In the genomic region with DNA sequence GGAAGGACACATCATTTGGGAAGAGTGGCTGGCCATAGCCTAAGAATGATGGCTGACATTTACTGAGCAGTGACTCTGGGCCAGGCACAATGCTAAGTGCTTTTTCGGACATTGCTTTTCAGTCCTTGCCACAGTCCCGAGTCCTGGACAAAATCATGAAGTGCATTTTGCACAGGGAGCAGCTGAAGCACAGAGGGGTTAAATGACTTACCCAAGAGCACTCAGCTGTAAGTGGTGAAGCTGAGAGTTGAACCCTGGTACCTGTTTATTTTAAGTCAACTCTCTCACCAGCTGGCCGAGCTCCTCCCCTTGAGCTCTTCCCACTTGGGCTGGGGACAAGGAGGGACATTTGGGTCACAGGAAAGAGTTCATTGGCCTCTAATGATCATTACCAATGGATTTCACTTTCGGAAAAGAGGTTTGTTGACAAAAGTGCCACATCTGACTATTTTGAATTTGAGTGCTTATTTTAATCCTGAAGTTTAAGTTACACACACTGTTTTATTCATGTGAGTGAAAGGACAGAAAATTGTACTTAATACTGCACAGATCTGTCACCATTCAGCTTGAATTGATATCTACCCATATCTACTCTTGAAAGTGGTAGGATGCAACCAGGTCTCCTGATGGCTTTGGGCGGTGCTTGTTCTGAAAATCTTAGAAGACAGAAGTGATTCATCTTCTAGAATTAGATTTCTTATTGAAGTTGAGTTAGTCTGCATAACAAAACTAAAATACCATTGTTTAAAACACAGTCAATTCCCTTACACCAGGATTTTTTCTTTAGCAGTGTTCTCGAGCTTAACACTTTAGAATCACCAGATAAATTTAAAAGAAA, we compare ENCODE assay signal across 14 cellular contexts.
A peak's percentile ranks its signal among the peaks of the same experiment; 100 is the strongest.
DNase-seq lines count a peak whose midpoint lies in the region; ATAC-seq and TF ChIP-seq lines count a peak whose summit lies in the region.
"Had no signal": no experiment of that assay in that cellular context is flagged by ENCODE, and none has a peak within 500 bp of the region (broad histone marks: within the 10 kb centered on the region; RNA-seq: fewer than 3 reads in every experiment).

No MANE protein-coding gene starts in this region.

- H4K20me1 ChIP-seq in PC-3 (ENCODE audit: low read length), result no peaks in the 10 kb centered on the region

- CTCF ChIA-PET in PC-3 (lab: Charles Lee), result no interaction called here
- CTCF ChIA-PET in activated CD4-positive, alpha-beta memory T cell treated with anti-CD3 and anti-CD28 coated beads for 36 hours (lab: Charles Lee), result no interaction called here

- H3K79me2 ChIP-seq in PC-3 (ENCODE audit: low read length), result no peaks in the 10 kb centered on the region

- no peaks in the 10 kb centered on the region for H3K4me1 Mint-ChIP-seq in activated CD4-positive, alpha-beta memory T cell treated with anti-CD3 and anti-CD28 coated beads for 36 hours (ENCODE audit: low read depth)

- no peak for TF ChIP-seq CTCF in PC-3 (conservative IDR thresholded peaks at IDR 0.05; ENCODE audit: low read depth, low read length)
- TF ChIP-seq CTCF in coronary artery (IDR thresholded peaks at IDR 0.05), result no peak
- no peak for TF ChIP-seq CTCF in testis (IDR thresholded peaks at IDR 0.05)

- no peaks in the 10 kb centered on the region for H3K9me2 ChIP-seq in PC-3 (replicated peaks; ENCODE audit: low read length)

- no peak overlapping the region for H3K27ac Mint-ChIP-seq in activated CD4-positive, alpha-beta memory T cell treated with anti-CD3 and anti-CD28 coated beads for 36 hours
- H3K27ac Mint-ChIP-seq: activated naive CD8-positive, alpha-beta T cell; CD8-positive, alpha-beta memory T cell had no signal

- BruUV-seq in PC-3 (replicated peaks; lab: Mats Ljungman, UMichigan), result no TSS peak

- H3K27me3 ChIP-seq in PC-3 (ENCODE audit: low read length), result no peaks in the 10 kb centered on the region
- no peaks in the 10 kb centered on the region for H3K27me3 ChIP-seq in mucosa of stomach (ENCODE audit: control insufficient read depth, insufficient read depth, low read length)
- H3K27me3 ChIP-seq in testis, result no peaks in the 10 kb centered on the region
- H3K27me3 ChIP-seq in MG63, result no peaks in the 10 kb centered on the region

- ATAC-seq in PC-3 (no peak), HG02623 (IDR thresholded peaks at IDR 0.05; ENCODE audit: unreplicated experiment) (no peak)

- H3K27me3 Mint-ChIP-seq in activated CD4-positive, alpha-beta memory T cell treated with anti-CD3 and anti-CD28 coated beads for 36 hours, result peaks cover 7% of the 10 kb centered on the region
- H3K27me3 Mint-ChIP-seq: activated naive CD8-positive, alpha-beta T cell had no signal

- H3K9me3 ChIP-seq in PC-3 (ENCODE audit: low read length) (no peaks in the 10 kb centered on the region), mucosa of stomach (ENCODE audit: control insufficient read depth, low read length) (no peaks in the 10 kb centered on the region), testis (no peaks in the 10 kb centered on the region), MG63 (no peaks in the 10 kb centered on the region)

- peaks cover 4% of the 10 kb centered on the region for H3K9me3 Mint-ChIP-seq in activated CD4-positive, alpha-beta memory T cell treated with anti-CD3 and anti-CD28 coated beads for 36 hours

- H3K4me3 Mint-ChIP-seq in activated CD4-positive, alpha-beta memory T cell treated with anti-CD3 and anti-CD28 coated beads for 36 hours, result no peak overlapping the region
- H3K4me3 Mint-ChIP-seq: activated naive CD8-positive, alpha-beta T cell; CD8-positive, alpha-beta memory T cell had no signal

- peak overlapping the region; percentile 86 for H2AFZ ChIP-seq in PC-3 (ENCODE audit: low read length)

- H3F3A ChIP-seq in PC-3 (ENCODE audit: low read length, unreplicated experiment), result no peaks in the 10 kb centered on the region

- H3K27ac ChIP-seq in PC-3 (ENCODE audit: low read length), result no peak overlapping the region
- H3K27ac ChIP-seq in coronary artery, result peak overlapping the region; percentile 65 to 66
- H3K27ac ChIP-seq in testis, result peak overlapping the region; percentile 61 to 74

- no peaks in the 10 kb centered on the region for H3K36me3 Mint-ChIP-seq in activated CD4-positive, alpha-beta memory T cell treated with anti-CD3 and anti-CD28 coated beads for 36 hours
- H3K36me3 Mint-ChIP-seq: activated naive CD8-positive, alpha-beta T cell; CD8-positive, alpha-beta memory T cell had no signal

- H3K4me1 ChIP-seq in PC-3 (ENCODE audit: insufficient read depth, low read length) (peaks cover 24% of the 10 kb centered on the region), mucosa of stomach (ENCODE audit: control insufficient read depth, insufficient read depth, low read length) (peaks cover 47% of the 10 kb centered on the region), testis (peaks cover 21% of the 10 kb centered on the region)

- H3K4me3 ChIP-seq in PC-3 (ENCODE audit: low read length) (peak overlapping the region; percentile 60), coronary artery (peak overlapping the region; percentile 55), mucosa of stomach (ENCODE audit: low read length) (no peak overlapping the region), testis (no peak overlapping the region), MG63 (no peak overlapping the region)

- no peak for DNase-seq in PC-3
- no peak for DNase-seq in coronary artery (ENCODE audit: low spot score)
- DNase-seq in testis, result no peak
- DNase-seq in activated CD4-positive, alpha-beta memory T cell treated with anti-CD3 and anti-CD28 coated beads for 36 hours, result no peak
- DNase-seq in GM03348 (ENCODE audit: low spot score), result no peak
- DNase-seq in MG63, result no peak
- DNase-seq: activated CD4-positive, CD25-positive, alpha-beta regulatory T cell; activated T-cell treated with anti-CD3 and anti-CD28 coated beads for 4 hours; CD8-positive, alpha-beta memory T cell; NCI-H226; stimulated activated CD4-positive, alpha-beta T cell treated with anti-CD3 and anti-CD28 coated beads, Interleukin-2, amount 100 ng/mL, for 24 hours had no signal

- TF ChIP-seq POLR2A in testis (IDR thresholded peaks at IDR 0.05), result no peak

- H3K36me3 ChIP-seq in PC-3 (ENCODE audit: low read depth, low read length) (no peaks in the 10 kb centered on the region), mucosa of stomach (ENCODE audit: control insufficient read depth, insufficient read depth, low read length) (no peaks in the 10 kb centered on the region), testis (ENCODE audit: low read depth, missing control alignments) (no peaks in the 10 kb centered on the region), MG63 (no peaks in the 10 kb centered on the region)

- intact Hi-C loops in PC-3 (cut with micrococcal nuclease) (no loop called here), testis (cut with DNase I; ENCODE audit: low total_unique reads) (no loop called here)
- intact Hi-C loops in activated CD4-positive, alpha-beta memory T cell treated with anti-CD3 and anti-CD28 coated beads for 36 hours (cut with micrococcal nuclease), result no loop called here

- H3K9ac ChIP-seq in PC-3 (ENCODE audit: low read length), result no peak overlapping the region
- H3K9ac ChIP-seq in mucosa of stomach (ENCODE audit: low read length), result peak overlapping the region; percentile 38

- WGBS in testis, 2 donors, result 82 to 85% methylated on average over 6 of the region's 6 CpGs

- POLR2A ChIA-PET in PC-3 (lab: Charles Lee; ENCODE audit: unreplicated experiment), result no interaction called here
- POLR2A ChIA-PET in activated CD4-positive, alpha-beta memory T cell treated with anti-CD3 and anti-CD28 coated beads for 36 hours (lab: Charles Lee), result interaction anchor here (0.6 kb wide), 1 partner anchor 276 kb away, joined by 3 read pairs; no protein-coding TSS in a partner anchor

- peak overlapping the region; percentile 68 for H3K4me2 ChIP-seq in PC-3 (ENCODE audit: low read length)

Comparison
In these comparisons a context has a peak if more than half of its experiments do, and no peak if none do; other contexts are left out.
1. H3K4me3 ChIP-seq: peak in PC-3 (single experiment) and coronary artery (single experiment); none in mucosa of stomach (single experiment), testis (0 of 2) and MG63 (single experiment).